In the genomic region with DNA sequence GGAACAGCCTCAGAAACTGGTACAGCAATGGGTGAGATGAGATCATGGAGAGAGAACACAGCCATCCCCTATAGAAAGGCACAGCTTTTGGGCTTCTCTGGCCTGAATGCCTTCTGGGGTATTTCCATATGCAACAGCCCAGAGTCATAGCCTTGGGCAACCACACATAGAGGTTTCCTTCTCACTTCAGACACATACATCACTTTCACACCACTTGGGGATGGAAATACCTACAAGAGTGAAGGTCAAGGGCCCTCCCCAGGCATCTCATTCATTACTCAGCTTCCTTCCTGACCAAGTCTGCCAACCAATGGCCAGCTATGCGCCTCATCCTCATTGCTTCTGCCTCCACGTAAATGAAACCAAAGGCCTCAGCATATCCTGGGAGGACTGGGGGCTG, we compare ENCODE assay signal across 11 cellular contexts. TPM values are rescaled to one million over a fixed set of nuclear protein-coding genes. Genes with fewer than 3 reads are reported as not detected.
A peak's percentile ranks its signal among the peaks of the same experiment; 100 is the strongest.
DNase-seq lines count a peak whose midpoint lies in the region; ATAC-seq and TF ChIP-seq lines count a peak whose summit lies in the region.
"Had no signal": no experiment of that assay in that cellular context is flagged by ENCODE, and none has a peak within 500 bp of the region (broad histone marks: within the 10 kb centered on the region; RNA-seq: fewer than 3 reads in every experiment).

No MANE protein-coding gene starts in this region.

- peak; percentile 58 for ATAC-seq in GM19035 (IDR thresholded peaks at IDR 0.05; ENCODE audit: unreplicated experiment)
- ATAC-seq in HG02642 (IDR thresholded peaks at IDR 0.05; ENCODE audit: poor library complexity, unreplicated experiment) = peak; percentile 75
- ATAC-seq: left lung had no signal

- POLR2A ChIA-PET in GM10248 (lab: Yijun Ruan, JAX) = no interaction called here

- DNase-seq in GM10248 (ENCODE audit: extremely low spot score) (peak; percentile 27), HT1080 (ENCODE audit: low read depth) (peak; percentile 83), hippocampal formation (lab: John Stamatoyannopoulos, UW) (no peak), RKO (ENCODE audit: low spot score) (no peak), Ammon's horn (ENCODE audit: low spot score) (no peak)
- DNase-seq in stimulated activated naive CD4-positive, alpha-beta T cell treated with Interleukin-2 at 50 U/mL for 16 hours (lab: John Stamatoyannopoulos, UW) = no peak
- DNase-seq: left lung; NCI-H1417 treated with DMSO at 0.1 percent for 48 hours; stimulated activated CD4-positive, alpha-beta T cell treated with anti-CD3 and anti-CD28 coated beads, Interleukin-2, amount 100 ng/mL, for 24 hours had no signal

- TF ChIP-seq CTCF in GM10248 (IDR thresholded peaks at IDR 0.05; ENCODE audit: control extremely low read depth, extremely low read depth, low read depth, missing control alignments) = no peak

- CTCF ChIA-PET in GM10248 (lab: Yijun Ruan, JAX) = interaction anchor here (0.8 to 3.7 kb wide), 7 partner anchors 10 to 227 kb away, joined by 3 to 10 read pairs (median 3); partner anchors contain the start of genes OLFML1 and PPFIBP2

RNA-seq across cellular contexts. Expression of gene OLFML1, which starts 17.7 kb away (rescaled TPM):
- 0.20 TPM in 1 of 2 replicates, not detected in the other for total RNA-seq in HT1080 (2014; rRNA removed; shearing (Covaris generic))
- polyA plus RNA-seq in HT1080 (2015; cell fraction: cytosol; rRNA removed) = not detected in 2 replicates
- not detected in 2 replicates for polyA plus RNA-seq in HT1080 (2015; cell fraction: nucleus; rRNA removed)

RNA-seq across cellular contexts. Expression of gene PPFIBP2, which starts 46.1 kb away (rescaled TPM):
- total RNA-seq in HT1080 (2014; rRNA removed; shearing (Covaris generic)) = 1.2 and 2.6 TPM in 2 replicates
- 0.83 and 2.2 TPM in 2 replicates for polyA plus RNA-seq in HT1080 (2015; cell fraction: cytosol; rRNA removed)
- 0.56 and 1.2 TPM in 2 replicates for polyA plus RNA-seq in HT1080 (2015; cell fraction: nucleus; rRNA removed)

Comparison
In these comparisons a context has a peak if more than half of its experiments do, and no peak if none do; other contexts are left out.
1. DNase-seq: peak in GM10248 (single experiment) and HT1080 (single experiment); none in hippocampal formation (0 of 2), RKO (single experiment), Ammon's horn (single experiment) and stimulated activated naive CD4-positive, alpha-beta T cell treated with Interleukin-2 at 50 U/mL for 16 hours (single experiment).